ENCODE assay signal across 1 cellular context in genomic region chr9:89477395-89477794, GRCh38.
TF ChIP-seq lines count a peak whose summit lies in the region.

No MANE protein-coding gene starts in this region.

TF ChIP-seq in GM12878, 131 proteins besides CTCF, POLR2A, EP300 and RAD21 (continued from another document):
- 0 out of 2 replicates have a peak, but pooled peaks have one; percentile 7 for TF ChIP-seq RUNX3 (IDR thresholded peaks at IDR 0.05; ENCODE audit: low read length)
